ENCODE assay signal across 1 cellular context in the genomic region with DNA sequence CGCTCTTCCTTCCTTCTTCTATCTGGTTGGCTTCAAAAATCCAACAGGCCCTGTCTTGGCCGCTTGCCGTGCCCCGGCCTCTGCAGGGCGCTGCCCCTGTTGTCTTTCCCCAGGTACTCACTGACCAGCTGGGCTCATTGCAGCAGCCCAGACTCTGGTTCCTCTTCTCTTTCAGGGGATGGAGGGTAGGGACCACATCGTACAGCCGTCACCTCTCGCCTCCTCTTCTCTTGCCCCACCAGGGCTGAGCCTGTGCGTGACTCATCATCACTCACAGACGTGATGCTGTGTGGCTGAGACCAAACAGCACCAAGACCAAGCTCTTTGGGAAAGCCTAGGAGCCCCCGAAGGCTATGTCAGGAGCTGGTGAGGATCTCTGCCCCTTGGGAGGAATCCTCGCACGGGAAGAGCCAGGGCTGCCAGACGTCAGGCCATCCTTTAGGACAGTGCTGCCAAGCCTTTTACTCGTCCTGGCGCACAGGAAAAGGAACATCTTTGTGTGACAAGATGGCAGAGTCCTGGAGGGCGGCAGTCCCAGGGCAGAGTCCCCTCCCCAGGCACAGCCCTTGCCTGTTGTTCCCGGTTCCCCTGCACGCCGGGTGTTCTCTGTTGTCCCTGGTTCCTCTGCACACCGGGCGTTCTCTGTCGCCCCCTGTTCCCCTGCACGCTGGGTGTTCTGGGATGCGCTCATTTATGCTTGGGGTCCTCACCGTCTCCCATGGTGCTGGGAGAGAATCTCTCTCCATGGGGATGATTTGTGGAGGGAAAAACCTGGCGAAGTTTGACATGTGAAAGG.
TF ChIP-seq lines count a peak whose summit lies in the region.

No MANE protein-coding gene starts in this region.

TF ChIP-seq in HCT116, 20 proteins besides CTCF, POLR2A, EP300 and RAD21 (continued from another document):
- TF ChIP-seq, protein P1, sequence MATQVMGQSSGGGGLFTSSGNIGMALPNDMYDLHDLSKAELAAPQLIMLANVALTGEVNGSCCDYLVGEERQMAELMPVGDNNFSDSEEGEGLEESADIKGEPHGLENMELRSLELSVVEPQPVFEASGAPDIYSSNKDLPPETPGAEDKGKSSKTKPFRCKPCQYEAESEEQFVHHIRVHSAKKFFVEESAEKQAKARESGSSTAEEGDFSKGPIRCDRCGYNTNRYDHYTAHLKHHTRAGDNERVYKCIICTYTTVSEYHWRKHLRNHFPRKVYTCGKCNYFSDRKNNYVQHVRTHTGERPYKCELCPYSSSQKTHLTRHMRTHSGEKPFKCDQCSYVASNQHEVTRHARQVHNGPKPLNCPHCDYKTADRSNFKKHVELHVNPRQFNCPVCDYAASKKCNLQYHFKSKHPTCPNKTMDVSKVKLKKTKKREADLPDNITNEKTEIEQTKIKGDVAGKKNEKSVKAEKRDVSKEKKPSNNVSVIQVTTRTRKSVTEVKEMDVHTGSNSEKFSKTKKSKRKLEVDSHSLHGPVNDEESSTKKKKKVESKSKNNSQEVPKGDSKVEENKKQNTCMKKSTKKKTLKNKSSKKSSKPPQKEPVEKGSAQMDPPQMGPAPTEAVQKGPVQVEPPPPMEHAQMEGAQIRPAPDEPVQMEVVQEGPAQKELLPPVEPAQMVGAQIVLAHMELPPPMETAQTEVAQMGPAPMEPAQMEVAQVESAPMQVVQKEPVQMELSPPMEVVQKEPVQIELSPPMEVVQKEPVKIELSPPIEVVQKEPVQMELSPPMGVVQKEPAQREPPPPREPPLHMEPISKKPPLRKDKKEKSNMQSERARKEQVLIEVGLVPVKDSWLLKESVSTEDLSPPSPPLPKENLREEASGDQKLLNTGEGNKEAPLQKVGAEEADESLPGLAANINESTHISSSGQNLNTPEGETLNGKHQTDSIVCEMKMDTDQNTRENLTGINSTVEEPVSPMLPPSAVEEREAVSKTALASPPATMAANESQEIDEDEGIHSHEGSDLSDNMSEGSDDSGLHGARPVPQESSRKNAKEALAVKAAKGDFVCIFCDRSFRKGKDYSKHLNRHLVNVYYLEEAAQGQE (IDR thresholded peaks at IDR 0.05; ENCODE audit: low read depth): no peak
- TF ChIP-seq EZH2phosphoT487 (IDR thresholded peaks at IDR 0.05; ENCODE audit: borderline replicate concordance) (no peak), JUND (IDR thresholded peaks at IDR 0.05) (no peak), SIN3A (IDR thresholded peaks at IDR 0.05; ENCODE audit: low read depth) (no peak), FOSL1 (IDR thresholded peaks at IDR 0.05; ENCODE audit: low read depth) (no peak), CEBPB (IDR thresholded peaks at IDR 0.05; ENCODE audit: low read depth) (no peak), YY1 (IDR thresholded peaks at IDR 0.05; ENCODE audit: extremely low read depth, insufficient replicate concordance, low read depth, low read length) (no peak)
- TF ChIP-seq, protein P2, sequence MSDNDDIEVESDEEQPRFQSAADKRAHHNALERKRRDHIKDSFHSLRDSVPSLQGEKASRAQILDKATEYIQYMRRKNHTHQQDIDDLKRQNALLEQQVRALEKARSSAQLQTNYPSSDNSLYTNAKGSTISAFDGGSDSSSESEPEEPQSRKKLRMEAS (IDR thresholded peaks at IDR 0.05): no peak
- TF ChIP-seq, protein P3, sequence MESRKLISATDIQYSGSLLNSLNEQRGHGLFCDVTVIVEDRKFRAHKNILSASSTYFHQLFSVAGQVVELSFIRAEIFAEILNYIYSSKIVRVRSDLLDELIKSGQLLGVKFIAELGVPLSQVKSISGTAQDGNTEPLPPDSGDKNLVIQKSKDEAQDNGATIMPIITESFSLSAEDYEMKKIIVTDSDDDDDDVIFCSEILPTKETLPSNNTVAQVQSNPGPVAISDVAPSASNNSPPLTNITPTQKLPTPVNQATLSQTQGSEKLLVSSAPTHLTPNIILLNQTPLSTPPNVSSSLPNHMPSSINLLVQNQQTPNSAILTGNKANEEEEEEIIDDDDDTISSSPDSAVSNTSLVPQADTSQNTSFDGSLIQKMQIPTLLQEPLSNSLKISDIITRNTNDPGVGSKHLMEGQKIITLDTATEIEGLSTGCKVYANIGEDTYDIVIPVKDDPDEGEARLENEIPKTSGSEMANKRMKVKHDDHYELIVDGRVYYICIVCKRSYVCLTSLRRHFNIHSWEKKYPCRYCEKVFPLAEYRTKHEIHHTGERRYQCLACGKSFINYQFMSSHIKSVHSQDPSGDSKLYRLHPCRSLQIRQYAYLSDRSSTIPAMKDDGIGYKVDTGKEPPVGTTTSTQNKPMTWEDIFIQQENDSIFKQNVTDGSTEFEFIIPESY (IDR thresholded peaks at IDR 0.05; ENCODE audit: extremely low read depth, insufficient replicate concordance, low read length): no peak
- TF ChIP-seq, protein P4, sequence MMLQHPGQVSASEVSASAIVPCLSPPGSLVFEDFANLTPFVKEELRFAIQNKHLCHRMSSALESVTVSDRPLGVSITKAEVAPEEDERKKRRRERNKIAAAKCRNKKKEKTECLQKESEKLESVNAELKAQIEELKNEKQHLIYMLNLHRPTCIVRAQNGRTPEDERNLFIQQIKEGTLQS (IDR thresholded peaks at IDR 0.05): no peak
TF ChIP-seq in HCT116: peak in this region for 0.
